Comparison of ENCODE assay signal across 20 cellular contexts in the genomic region with DNA sequence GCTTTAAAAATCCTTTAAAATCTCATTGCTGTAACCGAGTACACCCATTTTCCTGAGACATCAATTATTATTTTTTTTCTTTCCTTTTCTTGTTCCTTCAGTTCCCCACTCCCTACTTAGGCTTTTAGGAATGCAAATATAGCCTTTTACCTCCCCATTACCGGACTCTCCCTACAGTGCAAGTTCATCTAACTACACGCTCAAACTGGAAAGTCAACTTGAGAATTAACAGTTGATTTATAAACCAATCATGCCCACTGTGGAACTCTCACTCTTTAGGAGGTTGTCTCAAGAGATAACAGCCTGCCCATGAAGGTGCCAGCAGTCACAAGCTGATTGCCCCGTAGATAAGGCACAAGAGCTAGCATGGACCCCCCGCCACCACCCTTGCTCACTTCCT. TPM values are rescaled to one million over a fixed set of nuclear protein-coding genes. Genes with fewer than 3 reads are reported as not detected.
"Had no signal": no experiment of that assay in that cellular context is flagged by ENCODE, and none has a peak within 500 bp of the region (broad histone marks: within the 10 kb centered on the region; RNA-seq: fewer than 3 reads in every experiment).

No MANE protein-coding gene starts in this region.

- H3K36me3 ChIP-seq: esophagus squamous epithelium, stomach, thoracic aorta, transverse colon had no signal

- H3K27ac ChIP-seq: esophagus squamous epithelium, hepatocyte, stomach, thoracic aorta, transverse colon had no signal

- H3K9me3 ChIP-seq: esophagus squamous epithelium, stomach, thoracic aorta, transverse colon had no signal

- ATAC-seq: naive thymus-derived CD4-positive, alpha-beta T cell; right cardiac atrium had no signal

- H3K4me3 ChIP-seq: esophagus squamous epithelium, hepatocyte, stomach, thoracic aorta, transverse colon had no signal

- H3K4me1 ChIP-seq: esophagus squamous epithelium, stomach, transverse colon had no signal

- H3K27me3 ChIP-seq: esophagus squamous epithelium, hepatocyte, stomach, transverse colon had no signal

- DNase-seq: esophagus squamous epithelium; foreskin fibroblast; kidney glomerular epithelial cell; mesendoderm; naive thymus-derived CD4-positive, alpha-beta T cell; nephron progenitor cell; right cardiac atrium; small intestine; stimulated activated CD4-positive, alpha-beta T cell treated with anti-CD3 and anti-CD28 coated beads, Interleukin-12 subunit alpha, Interleukin-12 subunit beta, amount 100 ng/mL, for 4 hours; stimulated activated naive CD4-positive, alpha-beta T cell; stomach; substantia nigra; transverse colon had no signal

RNA-seq across cellular contexts. Expression of a gene that starts 35.1 kb away (rescaled TPM):
- total RNA-seq: right cardiac atrium, thoracic aorta had no signal

RNA-seq across cellular contexts. Expression of a gene that starts 36.7 kb away (rescaled TPM):
- total RNA-seq: epithelial cell of proximal tubule; esophagus squamous epithelium; hepatocyte; liver; lung microvascular endothelial cell; naive thymus-derived CD4-positive, alpha-beta T cell; omental fat pad; posterior vena cava; right cardiac atrium; thoracic aorta; transverse colon had no signal
